14 cellular contexts compared by ENCODE assay signal in genomic region chr6:26086214-26086613, GRCh38. TPM values are rescaled to one million over a fixed set of nuclear protein-coding genes. Genes with fewer than 3 reads are reported as not detected.
A peak's percentile ranks its signal among the peaks of the same experiment; 100 is the strongest.
DNase-seq lines count a peak whose midpoint lies in the region; ATAC-seq, FAIRE-seq and TF ChIP-seq lines count a peak whose summit lies in the region.
"Had no signal": no experiment of that assay in that cellular context is flagged by ENCODE, and none has a peak within 500 bp of the region (broad histone marks: within the 10 kb centered on the region; RNA-seq: fewer than 3 reads in every experiment).

No MANE protein-coding gene starts in this region.

- peak overlapping the region; percentile 40 for H3K27ac Mint-ChIP-seq in activated CD8-positive, alpha-beta memory T cell treated with anti-CD3 and anti-CD28 coated beads, Interleukin-2, amount 10 ng/mL, durations not matched to agents 7 days and 5 days
- H3K27ac Mint-ChIP-seq in T-helper 17 cell, result peak overlapping the region; percentile 79
- no peak overlapping the region for H3K27ac Mint-ChIP-seq in activated naive CD8-positive, alpha-beta T cell treated with anti-CD3 and anti-CD28 coated beads for 36 hours
- no peak overlapping the region for H3K27ac Mint-ChIP-seq in Caco-2 (ENCODE audit: unreplicated experiment)
- H3K27ac Mint-ChIP-seq: H9 had no signal

- H3K4me1 ChIP-seq in small intestine (ENCODE audit: control insufficient read depth in 2 of 2, insufficient read depth in 1 of 2, low read depth in 1 of 2, low read length in 1 of 2) (peaks cover 0 to 3% of the 10 kb centered on the region in 2 donors), Caco-2 (no peaks in the 10 kb centered on the region)

- peak overlapping the region; percentile 49 for H3K4me3 Mint-ChIP-seq in activated CD8-positive, alpha-beta memory T cell treated with anti-CD3 and anti-CD28 coated beads, Interleukin-2, amount 10 ng/mL, durations not matched to agents 7 days and 5 days
- H3K4me3 Mint-ChIP-seq in T-helper 17 cell (peak overlapping the region; percentile 73), Caco-2 (ENCODE audit: unreplicated experiment) (no peak overlapping the region)
- H3K4me3 Mint-ChIP-seq in activated naive CD8-positive, alpha-beta T cell treated with anti-CD3 and anti-CD28 coated beads for 36 hours, result no peak overlapping the region

- H3K4me3 ChIP-seq in small intestine (ENCODE audit: low read depth in 1 of 2, low read length in 2 of 2) (no peak overlapping the region), Caco-2 (ENCODE audit: low read depth, low read length) (no peak overlapping the region)

- no peak for FAIRE-seq in small intestine (lab: Jason Lieb, UNC)

- H3K9me3 ChIP-seq in T-helper 17 cell (ENCODE audit: control insufficient read depth, low read length, poor library complexity, severe bottlenecking) (no peaks in the 10 kb centered on the region), small intestine (ENCODE audit: control insufficient read depth, low read depth) (no peaks in the 10 kb centered on the region), Caco-2 (peaks cover 11% of the 10 kb centered on the region)
- H3K9me3 ChIP-seq: right lobe of liver had no signal

- no TSS peak for BruUV-seq in Caco-2 (replicated peaks; lab: Mats Ljungman, UMichigan)

- CTCF ChIA-PET in activated CD8-positive, alpha-beta memory T cell treated with anti-CD3 and anti-CD28 coated beads, Interleukin-2, amount 10 ng/mL, durations not matched to agents 7 days and 5 days (lab: Charles Lee), result interaction anchor here (1.6 to 19.9 kb wide), 3 partner anchors 11 to 33 kb away, joined by 4 to 566 read pairs (median 52); a partner anchor contains a TSS
- CTCF ChIA-PET in Caco-2 (lab: Charles Lee), result no interaction called here

- peaks cover 3% of the 10 kb centered on the region for H3K36me3 Mint-ChIP-seq in activated CD8-positive, alpha-beta memory T cell treated with anti-CD3 and anti-CD28 coated beads, Interleukin-2, amount 10 ng/mL, durations not matched to agents 7 days and 5 days
- H3K36me3 Mint-ChIP-seq in T-helper 17 cell (ENCODE audit: low read depth) (peaks cover 3% of the 10 kb centered on the region), Caco-2 (ENCODE audit: insufficient read depth, unreplicated experiment) (peaks cover 12% of the 10 kb centered on the region)
- H3K36me3 Mint-ChIP-seq in activated naive CD8-positive, alpha-beta T cell treated with anti-CD3 and anti-CD28 coated beads for 36 hours, result peaks cover 4% of the 10 kb centered on the region

- H3K4me1 Mint-ChIP-seq in activated CD8-positive, alpha-beta memory T cell treated with anti-CD3 and anti-CD28 coated beads, Interleukin-2, amount 10 ng/mL, durations not matched to agents 7 days and 5 days, result peaks cover 30% of the 10 kb centered on the region
- H3K4me1 Mint-ChIP-seq in T-helper 17 cell (peaks cover 28% of the 10 kb centered on the region), Caco-2 (ENCODE audit: low read depth, unreplicated experiment) (peaks cover 20% of the 10 kb centered on the region)
- H3K4me1 Mint-ChIP-seq in activated naive CD8-positive, alpha-beta T cell treated with anti-CD3 and anti-CD28 coated beads for 36 hours, result peaks cover 26% of the 10 kb centered on the region

- H3K9me3 Mint-ChIP-seq in activated CD8-positive, alpha-beta memory T cell treated with anti-CD3 and anti-CD28 coated beads, Interleukin-2, amount 10 ng/mL, durations not matched to agents 7 days and 5 days (ENCODE audit: low read depth), result no peaks in the 10 kb centered on the region
- no peaks in the 10 kb centered on the region for H3K9me3 Mint-ChIP-seq in activated naive CD8-positive, alpha-beta T cell treated with anti-CD3 and anti-CD28 coated beads for 36 hours
- H3K9me3 Mint-ChIP-seq in Caco-2 (ENCODE audit: unreplicated experiment), result no peaks in the 10 kb centered on the region

- 77 to 92% (median 87%) methylated on average over 3 of the region's 3 CpGs for WGBS in small intestine, 3 donors

- DNase-seq in activated CD8-positive, alpha-beta memory T cell treated with anti-CD3 and anti-CD28 coated beads, Interleukin-2, amount 10 ng/mL, durations not matched to agents 7 days and 5 days, result peak; percentile 74
- DNase-seq in activated CD8-positive, alpha-beta memory T cell treated with anti-CD3 and anti-CD28 coated beads, Interleukin-2, amount 50 U/mL, for 48 hours, result no peak
- DNase-seq in T-helper 17 cell (no peak), small intestine (peak; percentile 27), Caco-2 (no peak), DMS79 treated with DMSO at 0.1 percent for 48 hours (lab: John Stamatoyannopoulos, UW) (no peak), superior temporal gyrus (ENCODE audit: extremely low spot score) (no peak)
- peak; percentile 28 for DNase-seq in activated naive CD8-positive, alpha-beta T cell treated with anti-CD3 and anti-CD28 coated beads for 36 hours
- DNase-seq: ACHN, dermis blood vessel endothelial cell, H9, left lung, NCI-H774, right lobe of liver had no signal

- no peaks in the 10 kb centered on the region for H3K27me3 ChIP-seq in small intestine (ENCODE audit: control insufficient read depth in 2 of 2, insufficient read depth in 2 of 2, low read length in 2 of 2)
- no peaks in the 10 kb centered on the region for H3K27me3 ChIP-seq in Caco-2 (replicated peaks; ENCODE audit: control insufficient read depth, insufficient read depth, low read length)
- H3K27me3 ChIP-seq: left lung, right lobe of liver had no signal

- TF ChIP-seq CTCF in Caco-2 (IDR thresholded peaks at IDR 0.05; ENCODE audit: insufficient read depth in 1 of 2, low read depth in 1 of 2, low read length in 1 of 2, severe bottlenecking in 1 of 2, unreplicated experiment in 1 of 2), result no peak

- H3K36me3 ChIP-seq in small intestine (ENCODE audit: control insufficient read depth in 2 of 2, insufficient read depth in 2 of 2, low read length in 2 of 2), result no peaks in the 10 kb centered on the region
- no peaks in the 10 kb centered on the region for H3K36me3 ChIP-seq in Caco-2 (ENCODE audit: control insufficient read depth, insufficient read depth, low read length)
- H3K36me3 ChIP-seq: left lung, right lobe of liver had no signal

- intact Hi-C loops in Caco-2 (cut with micrococcal nuclease; ENCODE audit: unreplicated experiment), result no loop called here

- no peak overlapping the region for H3K27ac ChIP-seq in small intestine (ENCODE audit: low read depth in 1 of 2, low read length in 1 of 2)

- H3K27me3 Mint-ChIP-seq in activated CD8-positive, alpha-beta memory T cell treated with anti-CD3 and anti-CD28 coated beads, Interleukin-2, amount 10 ng/mL, durations not matched to agents 7 days and 5 days, result peaks cover 10% of the 10 kb centered on the region
- H3K27me3 Mint-ChIP-seq in T-helper 17 cell, result no peaks in the 10 kb centered on the region
- no peaks in the 10 kb centered on the region for H3K27me3 Mint-ChIP-seq in activated naive CD8-positive, alpha-beta T cell treated with anti-CD3 and anti-CD28 coated beads for 36 hours
- H3K27me3 Mint-ChIP-seq in Caco-2 (ENCODE audit: insufficient read depth, unreplicated experiment), result no peaks in the 10 kb centered on the region

- POLR2A ChIA-PET in Caco-2 (lab: Charles Lee), result no interaction called here

- ATAC-seq in activated CD8-positive, alpha-beta memory T cell treated with anti-CD3 and anti-CD28 coated beads, Interleukin-2, amount 10 ng/mL, durations not matched to agents 7 days and 5 days, result peak; percentile 82
- peak; percentile 97 for ATAC-seq in T-helper 17 cell
- ATAC-seq: left lung, right lobe of liver had no signal

RNA-seq across cellular contexts. Expression of gene HFE, which starts 1.0 kb away (rescaled TPM):
- total RNA-seq in activated CD8-positive, alpha-beta memory T cell treated with anti-CD3 and anti-CD28 coated beads, Interleukin-2, amount 10 ng/mL, durations not matched to agents 7 days and 5 days, result 1 to 10 TPM; 1.6 to 3.4 TPM
- 1 to 10 TPM; 1.2 to 2.4 TPM for total RNA-seq in T-helper 17 cell
- total RNA-seq in activated naive CD8-positive, alpha-beta T cell treated with anti-CD3 and anti-CD28 coated beads for 36 hours, result under 1 TPM; 0.76 to 0.80 TPM
- 1 to 10 TPM in 2 of 3 donors, under 1 TPM in 1; 0.67 to 7.3 (median 2.4) TPM for polyA plus RNA-seq in small intestine
- total RNA-seq in Caco-2 (2022), result 5.7 and 7.4 TPM in 2 replicates

Comparison
In these comparisons a context has a peak if more than half of its experiments do, and no peak if none do; other contexts are left out.
1. DNase-seq: peak in activated CD8-positive, alpha-beta memory T cell treated with anti-CD3 and anti-CD28 coated beads, Interleukin-2, amount 10 ng/mL, durations not matched to agents 7 days and 5 days (single experiment), activated naive CD8-positive, alpha-beta T cell treated with anti-CD3 and anti-CD28 coated beads for 36 hours (single experiment) and small intestine (single experiment); none in activated CD8-positive, alpha-beta memory T cell treated with anti-CD3 and anti-CD28 coated beads, Interleukin-2, amount 50 U/mL, for 48 hours (single experiment), T-helper 17 cell (0 of 3), Caco-2 (0 of 2), DMS79 treated with DMSO at 0.1 percent for 48 hours (single experiment) and superior temporal gyrus (single experiment).
2. H3K27ac Mint-ChIP-seq: peak in activated CD8-positive, alpha-beta memory T cell treated with anti-CD3 and anti-CD28 coated beads, Interleukin-2, amount 10 ng/mL, durations not matched to agents 7 days and 5 days (single experiment) and T-helper 17 cell (single experiment); none in activated naive CD8-positive, alpha-beta T cell treated with anti-CD3 and anti-CD28 coated beads for 36 hours (single experiment) and Caco-2 (single experiment).
3. H3K4me3 Mint-ChIP-seq: peak in activated CD8-positive, alpha-beta memory T cell treated with anti-CD3 and anti-CD28 coated beads, Interleukin-2, amount 10 ng/mL, durations not matched to agents 7 days and 5 days (single experiment) and T-helper 17 cell (single experiment); none in activated naive CD8-positive, alpha-beta T cell treated with anti-CD3 and anti-CD28 coated beads for 36 hours (single experiment) and Caco-2 (single experiment).